ENCODE assay signal across 22 cellular contexts in genomic region chr2:16284941-16285625, GRCh38.
"Had no signal": no experiment of that assay in that cellular context is flagged by ENCODE, and none has a peak within 500 bp of the region (broad histone marks: within the 10 kb centered on the region; RNA-seq: fewer than 3 reads in every experiment).

No MANE protein-coding gene starts in this region.

- H3K9me3 ChIP-seq: Peyer's patch had no signal

- H3K27me3 ChIP-seq: Peyer's patch had no signal

- DNase-seq: activated CD4-positive, alpha-beta memory T cell treated with anti-CD3 and anti-CD28 coated beads, Interleukin-2, amount 10 ng/mL, durations not matched to agents 7 days and 5 days; activated CD4-positive, alpha-beta T cell treated with anti-CD3 and anti-CD28 coated beads for 36 hours; activated CD4-positive, alpha-beta T cell treated with anti-CD3 and anti-CD28 coated beads, Interleukin-2, amount 50 U/mL, for 1 hour; activated gamma-delta T cell; activated naive CD4-positive, alpha-beta T cell treated with anti-CD3 and anti-CD28 coated beads for 36 hours; activated T-cell treated with anti-CD3 and anti-CD28 coated beads for 4 hours; activated T-cell treated with anti-CD3 and anti-CD28 coated beads, Interleukin-2, amount 50 U/mL, for 48 hours; amygdala; KG1; NCI-H1092; NCI-H1417; NCI-H187 treated with DMSO at 0.1 percent for 48 hours; NCI-H2171; NCI-H446 treated with DMSO at 0.1 percent for 48 hours; NCI-H526 treated with DMSO at 0.1 percent for 48 hours; Peyer's patch; SHP77; T-cell; T-helper 2 cell; T1000 had no signal

- ATAC-seq: activated CD4-positive, alpha-beta T cell treated with anti-CD3 and anti-CD28 coated beads for 36 hours; activated T-helper 17 cell treated with anti-CD3 and anti-CD28 coated beads, Interleukin-2, amount 50 U/mL, for 72 hours; T-cell had no signal

- H3K27ac ChIP-seq: Peyer's patch, RWPE1 had no signal

- H3K4me1 ChIP-seq: Peyer's patch had no signal

- H3K36me3 ChIP-seq: Peyer's patch had no signal

- H3K4me3 ChIP-seq: Peyer's patch had no signal
